8 cellular contexts compared by ENCODE assay signal in the genomic region with DNA sequence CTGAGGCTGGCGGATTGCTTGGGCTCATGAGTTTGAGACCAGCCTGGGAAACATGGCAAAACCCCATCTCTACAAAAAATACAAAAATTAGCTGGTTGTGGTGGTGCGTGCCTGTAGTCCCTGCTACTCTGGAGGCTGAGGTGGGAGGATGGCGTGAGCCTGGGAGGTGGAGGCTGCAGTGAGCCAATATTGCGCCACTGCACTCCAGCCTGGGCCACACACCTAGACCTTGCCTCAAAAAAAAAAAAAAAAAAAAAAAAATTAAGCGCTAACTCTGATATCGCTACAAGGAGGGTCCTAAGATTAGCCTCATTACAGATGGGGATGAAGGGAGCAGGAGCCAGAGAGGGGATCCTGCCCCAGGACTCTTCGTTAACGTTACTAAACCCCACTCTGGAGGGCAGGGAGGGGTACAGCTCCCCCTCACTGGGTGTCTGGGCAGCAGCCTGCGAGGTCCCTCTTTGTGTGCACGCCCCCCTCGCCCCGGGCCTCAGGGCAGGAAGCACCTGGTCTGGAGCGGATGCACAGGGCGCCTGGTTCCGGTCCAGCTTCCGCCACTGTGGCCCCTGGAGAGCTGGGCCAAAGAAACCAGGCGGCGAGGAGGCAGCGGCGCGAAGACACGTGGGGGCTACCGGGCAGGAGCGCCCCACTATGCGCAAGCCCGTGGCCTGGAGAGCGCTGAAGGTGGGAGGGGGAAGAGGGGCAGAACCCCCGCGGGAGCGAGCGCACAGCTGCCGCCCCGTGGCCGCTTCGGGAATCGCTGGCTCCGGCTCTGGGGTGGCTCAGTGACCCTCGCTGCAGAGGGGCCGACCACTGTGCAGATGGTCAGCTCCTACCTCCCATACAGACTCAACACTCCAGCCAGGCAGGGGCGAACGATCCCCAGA. TPM values are rescaled to one million over a fixed set of nuclear protein-coding genes. Genes with fewer than 3 reads are reported as not detected.
DNase-seq lines count a peak whose midpoint lies in the region; ATAC-seq, FAIRE-seq and TF ChIP-seq lines count a peak whose summit lies in the region.

No MANE protein-coding gene starts in this region.

- 44 to 46% methylated on average over 34 to 41 of the region's 41 CpGs for WGBS in aorta, 2 donors

- H3K9me1 ChIP-seq in endothelial cell of umbilical vein (replicated peaks; ENCODE audit: control insufficient read depth, extremely low read depth, insufficient read depth, low read length): no peaks in the 10 kb centered on the region

- BruUV-seq in endothelial cell of umbilical vein (replicated peaks; lab: Mats Ljungman, UMichigan): no TSS peak

- no peaks in the 10 kb centered on the region for H3K9me3 Mint-ChIP-seq in neural crest cell

- H3K9ac ChIP-seq in endothelial cell of umbilical vein (replicated peaks; ENCODE audit: extremely low read depth, insufficient read depth, low read length): peak overlapping the region; percentile 35

- H3K4me1 Mint-ChIP-seq in neural crest cell: peaks cover 6% of the 10 kb centered on the region

- dilution Hi-C loops in endothelial cell of umbilical vein (cut with MboI; ENCODE audit: extremely low pct_ligation_motif_present, low sequenced_read_pairs): no loop called here

- H3K36me3 ChIP-seq in endothelial cell of umbilical vein (ENCODE audit: control insufficient read depth in 2 of 2, extremely low read depth in 1 of 2, insufficient read depth in 2 of 2, low read length in 2 of 2) (peaks cover 3 to 8% of the 10 kb centered on the region in 2 experiments), aorta (ENCODE audit: control insufficient read depth in 1 of 2, insufficient read depth in 2 of 2, low read length in 1 of 2) (no peaks in the 10 kb centered on the region)

- peak; percentile 80 for TF ChIP-seq POLR2A in endothelial cell of umbilical vein (IDR thresholded peaks at IDR 0.05; ENCODE audit: low read depth, low read length)

- H3K36me3 Mint-ChIP-seq in neural crest cell (ENCODE audit: low read depth): peaks cover 4% of the 10 kb centered on the region

- peaks cover 36% of the 10 kb centered on the region for H3K27me3 Mint-ChIP-seq in neural crest cell (ENCODE audit: low read depth)

- POLR2A ChIA-PET in endothelial cell of umbilical vein (lab: Charles Lee): interaction anchor here (1.2 to 3.2 kb wide), 2 partner anchors 10 to 14 kb away, joined by 3 to 6 read pairs; a partner anchor contains a TSS

- no peaks in the 10 kb centered on the region for H3K9me3 ChIP-seq in endothelial cell of umbilical vein (replicated peaks; ENCODE audit: control insufficient read depth, insufficient read depth, low read length)
- H3K9me3 ChIP-seq in aorta (ENCODE audit: control insufficient read depth, low read length): no peaks in the 10 kb centered on the region

- ATAC-seq in GM18861 (IDR thresholded peaks at IDR 0.05; ENCODE audit: unreplicated experiment): peak; percentile 27
- ATAC-seq in aorta (ENCODE audit: low FRiP score): peak; percentile 23

- H3K79me2 ChIP-seq in endothelial cell of umbilical vein (ENCODE audit: control insufficient read depth, insufficient read depth, low read length): peaks cover 28% of the 10 kb centered on the region

- TF ChIP-seq CTCF in endothelial cell of umbilical vein (IDR thresholded peaks at IDR 0.05; ENCODE audit: extremely low read depth in 1 of 2, insufficient read depth in 1 of 2, low read depth in 1 of 2, low read length in 2 of 2): peak; percentile 85 to 95
- peak; percentile 61 for TF ChIP-seq CTCF in neural crest cell (conservative IDR thresholded peaks at IDR 0.05)

- H3K4me1 ChIP-seq in endothelial cell of umbilical vein (ENCODE audit: control insufficient read depth, extremely low read depth, insufficient read depth, low read length): peaks cover 41% of the 10 kb centered on the region
- H3K4me1 ChIP-seq in aorta (ENCODE audit: control insufficient read depth in 1 of 2, insufficient read depth in 2 of 2, low read length in 2 of 2): no peaks in the 10 kb centered on the region

- no peak overlapping the region for H3K27ac Mint-ChIP-seq in neural crest cell (ENCODE audit: unreplicated experiment)

- H2AFZ ChIP-seq in endothelial cell of umbilical vein (ENCODE audit: low read depth, low read length): no peak overlapping the region

- DNase-seq in KG1 (lab: John Stamatoyannopoulos, UW) (peak; percentile 91), endothelial cell of umbilical vein (ENCODE audit: low read depth, low spot score) (peak; percentile 94), neural crest cell (ENCODE audit: low read depth, low spot score) (peak; percentile 56), aorta (peak; percentile 81 to 88), superior temporal gyrus (ENCODE audit: extremely low spot score) (no peak), NCI-H446 (lab: John Stamatoyannopoulos, UW) (no peak)
- DNase-seq in activated CD8-positive, alpha-beta memory T cell treated with anti-CD3 and anti-CD28 coated beads, Interleukin-2, amount 50 U/mL, for 4 hours: peak; percentile 70

- no peaks in the 10 kb centered on the region for H4K20me1 ChIP-seq in endothelial cell of umbilical vein (replicated peaks; ENCODE audit: control insufficient read depth, extremely low read depth, insufficient read depth, low read length)

- H3K4me3 Mint-ChIP-seq in neural crest cell: no peak overlapping the region

- CTCF ChIA-PET in endothelial cell of umbilical vein (lab: Charles Lee): interaction anchor here (0.8 to 3.6 kb wide), 10 partner anchors 9 to 139 kb away, joined by 3 to 24 read pairs (median 6); a partner anchor contains a TSS

- H3K27me3 ChIP-seq in endothelial cell of umbilical vein (ENCODE audit: control insufficient read depth in 2 of 2, insufficient read depth in 2 of 2, low read length in 2 of 2) (no peaks in the 10 kb centered on the region), aorta (ENCODE audit: control insufficient read depth in 1 of 2, insufficient read depth in 2 of 2, low read length in 1 of 2) (no peaks in the 10 kb centered on the region)

- peak overlapping the region; percentile 60 for H3K27ac ChIP-seq in endothelial cell of umbilical vein (ENCODE audit: insufficient read depth, low read depth, low read length)
- no peak overlapping the region for H3K27ac ChIP-seq in aorta (ENCODE audit: low read depth in 1 of 2, low read length in 2 of 2)

- H3K4me3 ChIP-seq in endothelial cell of umbilical vein (replicated peaks in 1 of 3; ENCODE audit: insufficient read depth in 1 of 3, low read depth in 1 of 3, low read length in 3 of 3) (no peak overlapping the region), aorta (ENCODE audit: low read length in 2 of 2) (no peak overlapping the region)

- peak overlapping the region; percentile 34 for H3K4me2 ChIP-seq in endothelial cell of umbilical vein (ENCODE audit: insufficient read depth, low read length)

- intact Hi-C loops in endothelial cell of umbilical vein (cut with micrococcal nuclease) (loop anchor here (2.0 to 5.0 kb wide), 3 partner anchors 143 to 903 kb away; a partner anchor contains a TSS), aorta (cut with DNase I) (no loop called here)

- peak; percentile 95 for FAIRE-seq in endothelial cell of umbilical vein (lab: Jason Lieb, UNC)

RNA-seq across cellular contexts. Expression of a gene that starts 1.5 kb away (rescaled TPM):
- 74.4 and 91.5 TPM in 2 replicates for total RNA-seq in endothelial cell of umbilical vein
- polyA plus RNA-seq in endothelial cell of umbilical vein: 87.3 and 141 TPM in 2 replicates
- polyA plus RNA-seq in endothelial cell of umbilical vein (2011; cell fraction: cytosol; rRNA removed): 40.8 and 60.9 TPM in 2 replicates
- polyA plus RNA-seq in endothelial cell of umbilical vein (2011; cell fraction: nucleus; rRNA removed): 42.5 and 44.4 TPM in 2 replicates
- polyA plus RNA-seq in endothelial cell of umbilical vein (2012): 47.3 and 75.1 TPM in 2 replicates
- polyA minus RNA-seq in endothelial cell of umbilical vein: 16.2 and 18.2 TPM in 2 replicates
- polyA minus RNA-seq in endothelial cell of umbilical vein (2011; cell fraction: cytosol; rRNA and poly(A)+ RNA removed): not detected
- polyA minus RNA-seq in endothelial cell of umbilical vein (2011; cell fraction: nucleus; rRNA and poly(A)+ RNA removed): 9.0 and 18.8 TPM in 2 replicates
- 0.30 and 0.45 TPM in 2 replicates for total RNA-seq in neural crest cell
- 10 to 100 TPM in 1 of 2 donors, 1 to 10 TPM in 1; 8.7 to 28.6 TPM for total RNA-seq in aorta
- polyA plus RNA-seq in aorta: 1 to 10 TPM; 7.3 to 9.3 TPM

RNA-seq across cellular contexts. Expression of a gene that starts 12.3 kb away (rescaled TPM):
- total RNA-seq in endothelial cell of umbilical vein (42.2 and 53.0 TPM in 2 replicates), neural crest cell (57.1 and 58.2 TPM in 2 replicates), aorta (10 to 100 TPM; 23.9 to 26.5 TPM)
- polyA plus RNA-seq in endothelial cell of umbilical vein (46.3 and 60.5 TPM in 2 replicates), aorta (10 to 100 TPM; 17.9 to 62.2 TPM)
- polyA plus RNA-seq in endothelial cell of umbilical vein (2011; cell fraction: cytosol; rRNA removed): 25.5 and 32.2 TPM in 2 replicates
- 235 and 243 TPM in 2 replicates for polyA plus RNA-seq in endothelial cell of umbilical vein (2011; cell fraction: nucleus; rRNA removed)
- 39.6 and 42.8 TPM in 2 replicates for polyA plus RNA-seq in endothelial cell of umbilical vein (2012)
- 26.5 and 37.9 TPM in 2 replicates for polyA minus RNA-seq in endothelial cell of umbilical vein
- 37.0 TPM for polyA minus RNA-seq in endothelial cell of umbilical vein (2011; cell fraction: cytosol; rRNA and poly(A)+ RNA removed)
- polyA minus RNA-seq in endothelial cell of umbilical vein (2011; cell fraction: nucleus; rRNA and poly(A)+ RNA removed): 27.6 and 47.5 TPM in 2 replicates

RNA-seq across cellular contexts. Expression of a gene that starts 13.9 kb away (rescaled TPM):
- 95.4 and 97.6 TPM in 2 replicates for total RNA-seq in endothelial cell of umbilical vein
- 120 and 198 TPM in 2 replicates for polyA plus RNA-seq in endothelial cell of umbilical vein
- polyA plus RNA-seq in endothelial cell of umbilical vein (2011; cell fraction: cytosol; rRNA removed): 80.0 and 100 TPM in 2 replicates
- polyA plus RNA-seq in endothelial cell of umbilical vein (2011; cell fraction: nucleus; rRNA removed): 54.7 and 78.0 TPM in 2 replicates
- polyA plus RNA-seq in endothelial cell of umbilical vein (2012): 38.9 and 59.8 TPM in 2 replicates
- polyA minus RNA-seq in endothelial cell of umbilical vein: 80.5 and 91.7 TPM in 2 replicates
- 98.0 TPM for polyA minus RNA-seq in endothelial cell of umbilical vein (2011; cell fraction: cytosol; rRNA and poly(A)+ RNA removed)
- 19.5 and 40.5 TPM in 2 replicates for polyA minus RNA-seq in endothelial cell of umbilical vein (2011; cell fraction: nucleus; rRNA and poly(A)+ RNA removed)
- total RNA-seq in neural crest cell: 88.3 and 99.4 TPM in 2 replicates
- 10 to 100 TPM; 26.0 to 37.4 TPM for total RNA-seq in aorta
- 1 to 10 TPM; 5.0 to 7.8 TPM for polyA plus RNA-seq in aorta

RNA-seq across cellular contexts. Expression of a gene that starts 46.0 kb away (rescaled TPM):
- total RNA-seq in endothelial cell of umbilical vein (63.1 and 67.9 TPM in 2 replicates), neural crest cell (60.6 and 60.7 TPM in 2 replicates), aorta (10 to 100 TPM; 33.0 to 47.4 TPM)
- polyA plus RNA-seq in endothelial cell of umbilical vein (89.6 and 91.6 TPM in 2 replicates), aorta (100 to 1,000 TPM in 1 of 2 donors, 10 to 100 TPM in 1; 70.5 to 105 TPM)
- polyA plus RNA-seq in endothelial cell of umbilical vein (2011; cell fraction: cytosol; rRNA removed): 73.4 and 87.2 TPM in 2 replicates
- polyA plus RNA-seq in endothelial cell of umbilical vein (2011; cell fraction: nucleus; rRNA removed): 114 and 131 TPM in 2 replicates
- 49.2 and 49.9 TPM in 2 replicates for polyA plus RNA-seq in endothelial cell of umbilical vein (2012)
- polyA minus RNA-seq in endothelial cell of umbilical vein: 48.5 and 105 TPM in 2 replicates
- 46.1 TPM for polyA minus RNA-seq in endothelial cell of umbilical vein (2011; cell fraction: cytosol; rRNA and poly(A)+ RNA removed)
- 14.1 and 22.6 TPM in 2 replicates for polyA minus RNA-seq in endothelial cell of umbilical vein (2011; cell fraction: nucleus; rRNA and poly(A)+ RNA removed)

RNA-seq across cellular contexts. Expression of a gene that starts 46.0 kb away (rescaled TPM):
- 81.6 and 97.0 TPM in 2 replicates for total RNA-seq in endothelial cell of umbilical vein
- polyA plus RNA-seq in endothelial cell of umbilical vein: 55.2 and 60.6 TPM in 2 replicates
- polyA plus RNA-seq in endothelial cell of umbilical vein (2011; cell fraction: cytosol; rRNA removed): 36.0 and 59.9 TPM in 2 replicates
- polyA plus RNA-seq in endothelial cell of umbilical vein (2011; cell fraction: nucleus; rRNA removed): 82.2 and 90.1 TPM in 2 replicates
- polyA plus RNA-seq in endothelial cell of umbilical vein (2012): 45.4 and 53.7 TPM in 2 replicates
- 12.2 and 13.6 TPM in 2 replicates for polyA minus RNA-seq in endothelial cell of umbilical vein
- 37.5 TPM for polyA minus RNA-seq in endothelial cell of umbilical vein (2011; cell fraction: cytosol; rRNA and poly(A)+ RNA removed)
- polyA minus RNA-seq in endothelial cell of umbilical vein (2011; cell fraction: nucleus; rRNA and poly(A)+ RNA removed): 15.8 and 48.0 TPM in 2 replicates
- total RNA-seq in neural crest cell: 72.5 and 80.3 TPM in 2 replicates
- 100 to 1,000 TPM; 143 to 239 TPM for total RNA-seq in aorta
- polyA plus RNA-seq in aorta: 100 to 1,000 TPM in 1 of 2 donors, 10 to 100 TPM in 1; 39.7 to 269 TPM

Comparison
In these comparisons a context has a peak if more than half of its experiments do, and no peak if none do; other contexts are left out.
1. DNase-seq: peak in KG1 (single experiment), activated CD8-positive, alpha-beta memory T cell treated with anti-CD3 and anti-CD28 coated beads, Interleukin-2, amount 50 U/mL, for 4 hours (single experiment), endothelial cell of umbilical vein (single experiment), neural crest cell (single experiment) and aorta (2 of 2); none in superior temporal gyrus (single experiment) and NCI-H446 (0 of 2).